In the genomic region with DNA sequence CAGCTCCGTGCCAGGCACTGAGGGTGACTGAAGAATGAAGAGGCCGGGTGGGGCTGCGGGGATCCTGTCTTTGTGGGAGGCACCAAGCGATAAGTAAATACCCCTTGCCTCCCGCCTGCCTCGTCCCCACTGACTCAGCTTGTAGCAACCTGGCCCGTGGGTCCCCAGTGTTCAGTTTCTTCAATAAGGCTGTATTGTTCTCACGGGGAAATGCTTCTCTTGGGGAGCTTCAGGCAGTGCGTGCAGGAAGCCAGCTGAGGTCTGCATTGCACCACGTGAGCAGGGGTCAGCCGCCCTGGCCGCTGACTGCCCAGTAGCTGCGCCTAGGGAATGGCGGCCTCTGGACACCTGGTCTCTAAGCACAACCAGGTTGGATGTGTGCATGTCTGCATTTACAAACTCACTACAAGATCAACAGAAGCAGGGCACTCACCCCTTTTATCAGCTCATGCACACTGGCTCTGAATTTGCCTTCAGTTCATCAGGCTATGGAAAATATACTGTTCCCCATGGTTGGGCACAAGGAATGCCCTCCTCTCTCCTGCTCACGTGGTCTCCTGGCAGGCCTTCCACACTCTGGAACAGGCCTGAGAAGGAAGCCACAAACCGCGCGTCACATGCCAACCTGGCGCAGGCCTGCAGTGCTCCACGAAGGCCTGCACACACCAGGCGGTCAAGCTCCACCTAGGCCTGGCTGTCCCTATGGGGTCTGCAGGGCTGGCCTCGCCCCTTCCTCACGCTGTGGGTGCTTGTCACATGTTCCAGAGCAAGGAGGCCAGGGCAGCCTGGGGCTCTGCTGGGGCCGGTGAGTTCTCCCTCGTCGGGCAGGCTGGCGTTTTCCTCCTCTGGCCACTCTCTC, we compare ENCODE assay signal across 13 cellular contexts.
"Had no signal": no experiment of that assay in that cellular context is flagged by ENCODE, and none has a peak within 500 bp of the region (broad histone marks: within the 10 kb centered on the region; RNA-seq: fewer than 3 reads in every experiment).

No MANE protein-coding gene starts in this region.

- H3K27me3 ChIP-seq: foreskin keratinocyte, heart right ventricle, neutrophil, tibial nerve had no signal

- H3K4me1 ChIP-seq: foreskin keratinocyte, heart right ventricle, tibial nerve had no signal

- H3K27ac ChIP-seq: foreskin keratinocyte, heart right ventricle, neutrophil, tibial nerve had no signal

- H3K4me3 ChIP-seq: heart right ventricle, smooth muscle cell, tibial nerve had no signal

- ATAC-seq: activated T-cell treated with anti-CD3 and anti-CD28 coated beads, Interleukin-2, amount 50 U/mL, for 4 hours; foreskin keratinocyte; heart right ventricle; stimulated activated effector memory CD8-positive, alpha-beta T cell treated with anti-CD3 and anti-CD28 coated beads, Interleukin-12 subunit alpha, Interleukin-12 subunit beta, amount 100 ng/mL, for 72 hours had no signal

- H3K9me3 ChIP-seq: neutrophil had no signal

- DNase-seq: activated CD4-positive, alpha-beta memory T cell treated with anti-CD3 and anti-CD28 coated beads for 36 hours; activated CD4-positive, alpha-beta T cell treated with anti-CD3 and anti-CD28 coated beads for 1 hour; activated gamma-delta T cell; activated T-cell treated with anti-CD3 and anti-CD28 coated beads, Interleukin-2, amount 50 U/mL, for 4 hours; amygdala; foreskin keratinocyte; heart right ventricle; right cardiac atrium; T-helper 9 cell had no signal

- H3K36me3 ChIP-seq: heart right ventricle, neutrophil had no signal
